In the genomic region with DNA sequence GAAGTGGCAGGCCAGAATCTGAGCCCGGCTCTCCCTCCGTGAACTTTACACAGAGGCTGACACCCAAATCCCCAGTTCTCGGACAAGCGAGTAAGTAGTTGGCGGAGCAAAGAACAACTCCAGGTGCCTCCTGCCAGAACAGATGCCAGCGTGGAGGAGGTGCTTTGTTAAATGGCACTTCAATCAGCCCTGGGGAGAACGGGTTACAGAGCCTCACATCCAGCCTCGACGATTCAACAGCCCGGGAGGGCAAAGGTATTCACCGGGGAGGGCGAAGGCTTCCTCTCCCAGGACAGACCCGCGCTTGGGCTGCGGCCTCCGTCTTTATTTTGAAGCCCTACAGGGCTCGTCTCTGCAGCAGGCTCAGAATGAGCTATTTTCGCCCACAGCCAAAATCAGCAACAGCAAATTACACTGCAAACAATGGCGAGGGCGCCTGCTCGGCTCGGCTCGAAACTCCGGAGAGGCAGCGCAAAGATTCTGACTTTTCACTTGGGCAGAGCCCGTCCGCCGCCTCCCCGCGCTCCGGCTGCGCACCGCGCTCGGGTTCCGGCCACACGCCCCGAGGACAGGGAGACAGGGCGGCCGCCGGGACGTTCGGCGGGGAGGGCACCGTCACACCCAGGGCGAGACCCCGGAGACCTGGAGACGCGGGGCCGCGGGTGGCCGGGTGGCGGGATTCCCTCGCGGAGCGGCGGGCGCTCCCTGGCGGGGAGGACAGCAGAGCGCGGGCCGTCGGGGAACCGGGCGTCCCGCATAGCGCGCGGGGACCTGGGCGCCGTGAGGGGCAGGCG, we compare ENCODE assay signal across 8 cellular contexts. TPM values are rescaled to one million over a fixed set of nuclear protein-coding genes. Genes with fewer than 3 reads are reported as not detected.
DNase-seq lines count a peak whose midpoint lies in the region; ATAC-seq lines count a peak whose summit lies in the region.

No MANE protein-coding gene starts in this region.

- peak; percentile 55 for ATAC-seq in HG02610 (IDR thresholded peaks at IDR 0.05; ENCODE audit: unreplicated experiment)

- intact Hi-C loops in head of caudate nucleus (cut with DNase I), result loop anchor here (5.0 kb wide), 1 partner anchor 87 kb away; no protein-coding TSS in a partner anchor

- DNase-seq in DMS 273 (lab: John Stamatoyannopoulos, UW; ENCODE audit: unreplicated experiment), result peak; percentile 62
- DNase-seq in DMS 273 treated with DMSO at 0.1 percent for 48 hours (lab: John Stamatoyannopoulos, UW), result no peak
- peak; percentile 26 to 69 for DNase-seq in NCI-H524 (lab: John Stamatoyannopoulos, UW)
- peak; percentile 37 for DNase-seq in activated naive CD4-positive, alpha-beta T cell treated with anti-CD3 and anti-CD28 coated beads, Interleukin-2, amount 50 U/mL, for 16 hours
- DNase-seq in head of caudate nucleus, result peak in 41 of 42 donors; percentile 26 to 85 (median 68)
- DNase-seq in occipital lobe (lab: John Stamatoyannopoulos, UW), result peak; percentile 14
- DNase-seq in kidney glomerular epithelial cell (lab: John Stamatoyannopoulos, UW), result no peak

RNA-seq across cellular contexts. Expression of gene TMCC3, which starts 0.8 kb away (rescaled TPM):
- 8.7 TPM for total RNA-seq in occipital lobe

Comparison
In these comparisons a context has a peak if more than half of its experiments do, and no peak if none do; other contexts are left out.
1. DNase-seq: peak in DMS 273 (single experiment), NCI-H524 (2 of 2), activated naive CD4-positive, alpha-beta T cell treated with anti-CD3 and anti-CD28 coated beads, Interleukin-2, amount 50 U/mL, for 16 hours (single experiment), head of caudate nucleus (41 of 42) and occipital lobe (single experiment); none in DMS 273 treated with DMSO at 0.1 percent for 48 hours (single experiment) and kidney glomerular epithelial cell (single experiment).